Comparison of ENCODE assay signal across 32 cellular contexts in genomic region chr14:23533652-23534435, GRCh38. TPM values are rescaled to one million over a fixed set of nuclear protein-coding genes. Genes with fewer than 3 reads are reported as not detected.
"Had no signal": no experiment of that assay in that cellular context is flagged by ENCODE, and none has a peak within 500 bp of the region (broad histone marks: within the 10 kb centered on the region; RNA-seq: fewer than 3 reads in every experiment).

No MANE protein-coding gene starts in this region.

- ATAC-seq: activated CD8-positive, alpha-beta memory T cell treated with anti-CD3 and anti-CD28 coated beads, Interleukin-2, amount 10 ng/mL, durations not matched to agents 7 days and 5 days; activated naive CD8-positive, alpha-beta T cell treated with anti-CD3 and anti-CD28 coated beads, Interleukin-2, amount 50 U/mL, for 24 hours; Panc1 had no signal

- H3K27ac ChIP-seq: brain microvascular endothelial cell, SJCRH30, SK-N-MC, WERI-Rb-1 had no signal

- DNase-seq: activated CD4-positive, alpha-beta memory T cell treated with anti-CD3 and anti-CD28 coated beads, Interleukin-2, amount 10 ng/mL, durations not matched to agents 7 days and 5 days; activated CD4-positive, alpha-beta T cell treated with anti-CD3 and anti-CD28 coated beads for 1 hour; activated CD4-positive, alpha-beta T cell treated with anti-CD3 and anti-CD28 coated beads for 48 hours; activated CD4-positive, CD25-positive, alpha-beta regulatory T cell; activated CD8-positive, alpha-beta memory T cell treated with anti-CD3 and anti-CD28 coated beads for 24 hours; activated CD8-positive, alpha-beta memory T cell treated with anti-CD3 and anti-CD28 coated beads, Interleukin-2, amount 10 ng/mL, durations not matched to agents 7 days and 5 days; activated CD8-positive, alpha-beta memory T cell treated with anti-CD3 and anti-CD28 coated beads, Interleukin-2, amount 50 U/mL, for 48 hours; activated effector memory CD4-positive, alpha-beta T cell treated with Interleukin-2 at 50 U/mL for 16 hours; activated naive CD4-positive, alpha-beta T cell treated with anti-CD3 and anti-CD28 coated beads, Interleukin-2, amount 10 ng/mL, durations not matched to agents 7 days and 5 days; activated naive CD8-positive, alpha-beta T cell treated with anti-CD3 and anti-CD28 coated beads, Interleukin-2, amount 50 U/mL, for 24 hours; activated T-cell treated with anti-CD3 and anti-CD28 coated beads, Interleukin-2, amount 50 U/mL, for 48 hours; anterior cingulate cortex; brain microvascular endothelial cell; central memory CD4-positive, alpha-beta T cell; Kasumi-1; MG63; NCI-H1048; NCI-H1105 treated with DMSO at 0.1 percent for 48 hours; NCI-H1436; NCI-H1694 treated with DMSO at 0.1 percent for 48 hours; NCI-H2029; NCI-H345; NCI-H524 treated with DMSO at 0.1 percent for 48 hours; SHP77; SJCRH30; T1000; WERI-Rb-1 had no signal

- H3K36me3 ChIP-seq: brain microvascular endothelial cell, MG63, SJCRH30, WERI-Rb-1 had no signal

- H3K4me3 ChIP-seq: MG63, SJCRH30, SK-N-MC had no signal

- H3K27me3 ChIP-seq: brain microvascular endothelial cell, MG63, SJCRH30 had no signal

- H3K9me3 ChIP-seq: MG63, SJCRH30 had no signal

RNA-seq across cellular contexts. Expression of gene ZFHX2, which starts 17.7 kb away (rescaled TPM):
- total RNA-seq: RPMI7951 had no signal

RNA-seq across cellular contexts. Expression of gene AP1G2, which starts 33.7 kb away (rescaled TPM):
- total RNA-seq: SJCRH30 had no signal

RNA-seq across cellular contexts. Expression of gene JPH4, which starts 44.7 kb away (rescaled TPM):
- total RNA-seq: activated CD4-positive, alpha-beta memory T cell treated with anti-CD3 and anti-CD28 coated beads, Interleukin-2, amount 10 ng/mL, durations not matched to agents 7 days and 5 days; NCI-H460; T-helper 2 cell treated with Interferon-gamma antibody and Interleukin-4, amounts not matched to agents 100 ng/mL and 5 ng/mL, for 36 hours had no signal
